In the genomic region with DNA sequence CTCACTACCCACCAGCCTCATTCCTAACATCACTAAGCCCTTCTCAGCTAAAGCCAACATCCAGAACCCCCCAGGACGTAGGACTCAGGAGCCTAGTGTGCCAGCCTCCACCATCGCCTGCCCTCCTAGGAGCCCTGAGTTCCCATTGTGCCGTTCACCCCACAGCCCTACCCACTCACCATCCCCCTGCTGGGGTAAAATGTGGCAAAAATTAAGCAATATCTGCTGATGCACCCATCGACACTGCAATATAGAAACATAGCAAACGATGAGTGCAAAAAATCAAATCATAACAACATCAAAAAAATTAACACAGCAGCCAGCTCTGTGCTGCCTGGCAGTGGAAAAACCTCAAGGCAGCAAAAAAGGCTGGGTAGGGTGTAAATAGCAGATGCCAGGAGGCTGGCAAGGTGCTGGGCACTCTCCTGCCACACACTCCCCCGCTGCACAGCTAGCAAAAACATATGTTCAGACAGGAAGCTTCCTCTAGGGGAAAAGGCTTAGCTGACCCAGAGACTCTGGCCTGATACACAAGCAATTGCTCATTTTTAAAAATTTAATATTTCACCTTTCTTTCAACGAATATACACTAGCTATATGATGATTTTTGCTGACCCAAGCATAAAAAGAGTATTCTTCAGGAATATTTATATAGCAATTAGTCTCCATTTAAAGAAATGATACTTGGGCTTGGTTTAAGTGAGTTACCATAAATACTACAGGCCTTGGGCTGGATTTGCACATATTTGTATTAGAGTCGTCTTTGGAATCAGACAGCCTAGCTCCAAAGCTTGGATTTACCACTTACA, we compare ENCODE assay signal across 21 cellular contexts. TPM values are rescaled to one million over a fixed set of nuclear protein-coding genes. Genes with fewer than 3 reads are reported as not detected.
DNase-seq lines count a peak whose midpoint lies in the region; FAIRE-seq and TF ChIP-seq lines count a peak whose summit lies in the region.
"Had no signal": no experiment of that assay in that cellular context is flagged by ENCODE, and none has a peak within 500 bp of the region (broad histone marks: within the 10 kb centered on the region; RNA-seq: fewer than 3 reads in every experiment).

No MANE protein-coding gene starts in this region.

- H3K27me3 ChIP-seq in HL-60 (ENCODE audit: insufficient read depth, poor library complexity, severe bottlenecking) (no peaks in the 10 kb centered on the region), H1 (replicated peaks in 1 of 4; ENCODE audit: control insufficient read depth in 3 of 4, extremely low read depth in 1 of 4, insufficient read depth in 3 of 4, low read length in 3 of 4) (no peaks in the 10 kb centered on the region; a peak in 1 of 7 replicates)
- H3K27me3 ChIP-seq: sigmoid colon, SJCRH30, uterus had no signal

- peaks cover 3 to 4% of the 10 kb centered on the region in 2 experiments for H4K20me1 ChIP-seq in H1 (replicated peaks in 1 of 2; ENCODE audit: control insufficient read depth in 1 of 2, insufficient read depth in 2 of 2, low read length in 2 of 2)

- TF ChIP-seq CTCF in CD14-positive monocyte (IDR thresholded peaks at IDR 0.05) = no peak
- TF ChIP-seq CTCF in HL-60 (IDR thresholded peaks at IDR 0.05; ENCODE audit: insufficient read depth, low read length) = no peak
- TF ChIP-seq CTCF in H1 (IDR thresholded peaks at IDR 0.05; ENCODE audit: control extremely low read depth in 1 of 3, insufficient read depth in 1 of 3, low read depth in 1 of 3, low read length in 3 of 3) = no peak

- H3K9ac ChIP-seq in H1 (replicated peaks in 1 of 4; ENCODE audit: extremely low read depth in 1 of 4, low read depth in 3 of 4, low read length in 3 of 4) = no peak overlapping the region

- no peak overlapping the region for H2BK15ac ChIP-seq in H1 (ENCODE audit: low read length)

- peaks cover 0 to 11% of the 10 kb centered on the region in 2 experiments; a peak in 2 of 4 replicates for H3K79me2 ChIP-seq in H1 (ENCODE audit: control insufficient read depth in 1 of 2, insufficient read depth in 2 of 2, low read length in 2 of 2)

- WGBS in H1 (ENCODE audit: extremely low coverage in 1 of 2, insufficient coverage in 1 of 2, insufficient read length in 1 of 2, insufficient replicate concordance in 2 of 2, low coverage in 1 of 2, low lambda C conversion rate in 2 of 2, missing lambda C conversion rate in 1 of 2), 2 experiments = 84% methylated on average over 8 of the region's 8 CpGs; no CpG with 5 or more reads in 1 of the 2 experiments

- intact Hi-C loops in CD14-positive monocyte (cut with micrococcal nuclease) = loop anchor here in 1 of 2 donors (5.0 kb wide), 1 partner anchor 37 kb away; no protein-coding TSS in a partner anchor

- TF ChIP-seq POLR2A in H1 (IDR thresholded peaks at IDR 0.05; ENCODE audit: control extremely low read depth in 1 of 2, low read depth in 2 of 2, low read length in 2 of 2) = no peak

- no peaks in the 10 kb centered on the region; a peak in 1 of 7 replicates for H3K4me1 ChIP-seq in H1 (replicated peaks in 1 of 4; ENCODE audit: control insufficient read depth in 3 of 4, insufficient read depth in 4 of 4, low read length in 3 of 4)
- H3K4me1 ChIP-seq: SJCRH30, uterus had no signal

- no peak overlapping the region for H4K91ac ChIP-seq in H1 (replicated peaks; ENCODE audit: insufficient read length, low read length)

- H3K4me3 ChIP-seq in HL-60 (replicated peaks; ENCODE audit: insufficient read depth, low read length) (no peak overlapping the region), H1 (ENCODE audit: extremely low read depth in 1 of 4, insufficient read depth in 2 of 4, low read depth in 3 of 4, low read length in 4 of 4) (no peak overlapping the region)
- H3K4me3 ChIP-seq: GM12878, sigmoid colon, SJCRH30, uterus had no signal

- H2BK12ac ChIP-seq in H1 (ENCODE audit: low read depth, low read length) = no peak overlapping the region

- no peak overlapping the region for H3K4ac ChIP-seq in H1 (replicated peaks; ENCODE audit: insufficient read length, low read depth, low read length)

- CTCF ChIA-PET in H1 (lab: Charles Lee; ENCODE audit: partially characterized antibody) = interaction anchor here (1.0 to 1.9 kb wide), 7 partner anchors 13 to 90 kb away, joined by 3 to 5 read pairs (median 3); no protein-coding TSS in a partner anchor

- H3K14ac ChIP-seq in H1 (ENCODE audit: insufficient read length) = no peak overlapping the region

- H3K23me2 ChIP-seq in H1 (ENCODE audit: low read depth, low read length) = no peaks in the 10 kb centered on the region; the same call in 1 of the 2 replicates

- peak overlapping the region; percentile 57 to 62 for H3K4me3 Mint-ChIP-seq in CD14-positive monocyte
- H3K4me3 Mint-ChIP-seq: activated CD4-positive, alpha-beta T cell treated with anti-CD3 and anti-CD28 coated beads, Interleukin-2, amount 10 ng/mL, durations not matched to agents 24 days and 14 days; central memory CD8-positive, alpha-beta T cell; effector memory CD8-positive, alpha-beta T cell; stimulated activated naive CD8-positive, alpha-beta T cell treated with anti-CD3 and anti-CD28 coated beads, Interleukin-15, Interleukin-2, amounts not matched to agents 100 ng/mL and 50 ng/mL, for 24 hours had no signal

- H4K8ac ChIP-seq in H1 (ENCODE audit: extremely low read depth, insufficient read depth, low read length) = peak overlapping the region; percentile 75; the same call in 1 of the 2 replicates

- peaks cover 8 to 12% of the 10 kb centered on the region in 2 donors for H3K36me3 Mint-ChIP-seq in CD14-positive monocyte

- no peak overlapping the region for H2BK5ac ChIP-seq in H1 (ENCODE audit: low read depth, low read length)

- no peak overlapping the region for H2AK5ac ChIP-seq in H1 (ENCODE audit: low read depth, low read length)

- H3K23ac ChIP-seq in H1 (ENCODE audit: insufficient read length) = no peak overlapping the region

- DNase-seq in CD14-positive monocyte (ENCODE audit: low spot score) (no peak), HL-60 (ENCODE audit: low read depth in 1 of 2, low spot score in 1 of 2) (peak; percentile 76 to 78), RPMI8226 (peak; percentile 17), H1 (ENCODE audit: low read depth in 1 of 2, low spot score in 2 of 2) (no peak), NCI-H1436 treated with DMSO at 0.1 percent for 48 hours (lab: John Stamatoyannopoulos, UW) (no peak), T-helper 9 cell (no peak), superior temporal gyrus (ENCODE audit: extremely low spot score) (no peak)
- DNase-seq: activated CD4-positive, alpha-beta T cell treated with anti-CD3 and anti-CD28 coated beads, Interleukin-2, amount 10 ng/mL, durations not matched to agents 24 days and 14 days; activated CD8-positive, alpha-beta memory T cell treated with anti-CD3 and anti-CD28 coated beads, Interleukin-2, amount 50 U/mL, for 48 hours; activated naive CD4-positive, alpha-beta T cell; effector memory CD8-positive, alpha-beta T cell; GDM1; glutamatergic neuron; NCI-H1694 treated with DMSO at 0.1 percent for 48 hours; NCI-H446; sigmoid colon; SJCRH30; uterus had no signal

- no peak overlapping the region for H2BK120ac ChIP-seq in H1 (replicated peaks; ENCODE audit: low read depth, low read length)

- no peak for TF ChIP-seq RAD21 in H1 (IDR thresholded peaks at IDR 0.05 in 1 of 2, conservative IDR thresholded peaks at IDR 0.05 in 1 of 2; ENCODE audit: low read depth in 2 of 2, low read length in 2 of 2)

- no peaks in the 10 kb centered on the region for H3K79me1 ChIP-seq in H1 (ENCODE audit: low read depth, low read length)

- no peaks in the 10 kb centered on the region for H3K27me3 Mint-ChIP-seq in CD14-positive monocyte (ENCODE audit: low read depth in 3 of 3)
- H3K27me3 Mint-ChIP-seq: activated CD4-positive, alpha-beta T cell treated with anti-CD3 and anti-CD28 coated beads, Interleukin-2, amount 10 ng/mL, durations not matched to agents 24 days and 14 days; central memory CD8-positive, alpha-beta T cell; effector memory CD8-positive, alpha-beta T cell; stimulated activated naive CD8-positive, alpha-beta T cell treated with anti-CD3 and anti-CD28 coated beads, Interleukin-15, Interleukin-2, amounts not matched to agents 100 ng/mL and 50 ng/mL, for 24 hours had no signal

- H3K4me2 ChIP-seq in H1 (ENCODE audit: insufficient read depth in 1 of 2, low read depth in 2 of 2, low read length in 2 of 2) = no peak overlapping the region

- no peaks in the 10 kb centered on the region for H3K9me3 Mint-ChIP-seq in CD14-positive monocyte
- H3K9me3 Mint-ChIP-seq: activated CD4-positive, alpha-beta T cell treated with anti-CD3 and anti-CD28 coated beads, Interleukin-2, amount 10 ng/mL, durations not matched to agents 24 days and 14 days; central memory CD8-positive, alpha-beta T cell; effector memory CD8-positive, alpha-beta T cell; stimulated activated naive CD8-positive, alpha-beta T cell treated with anti-CD3 and anti-CD28 coated beads, Interleukin-15, Interleukin-2, amounts not matched to agents 100 ng/mL and 50 ng/mL, for 24 hours had no signal

- no peak overlapping the region for H4K5ac ChIP-seq in H1 (ENCODE audit: insufficient read length, low read depth, low read length)

- H3K18ac ChIP-seq in H1 (ENCODE audit: extremely low read depth, low read length) = no peak overlapping the region

- H3K27ac Mint-ChIP-seq in CD14-positive monocyte = peak overlapping the region; percentile 70 to 93 (median 80)
- H3K27ac Mint-ChIP-seq: activated CD4-positive, alpha-beta T cell treated with anti-CD3 and anti-CD28 coated beads, Interleukin-2, amount 10 ng/mL, durations not matched to agents 24 days and 14 days; stimulated activated naive CD8-positive, alpha-beta T cell treated with anti-CD3 and anti-CD28 coated beads, Interleukin-15, Interleukin-2, amounts not matched to agents 100 ng/mL and 50 ng/mL, for 24 hours had no signal

- no peaks in the 10 kb centered on the region for H3K9me3 ChIP-seq in H1 (ENCODE audit: insufficient read depth in 2 of 2, low read depth in 1 of 2, low read length in 1 of 2)
- H3K9me3 ChIP-seq: sigmoid colon, SJCRH30, uterus had no signal

- POLR2A ChIA-PET in H1 (lab: Charles Lee; ENCODE audit: partially characterized antibody) = no interaction called here

- H3K36me3 ChIP-seq in H1 (ENCODE audit: control insufficient read depth in 2 of 4, insufficient read depth in 4 of 4, low read length in 3 of 4) = no peaks in the 10 kb centered on the region
- H3K36me3 ChIP-seq: sigmoid colon, SJCRH30, uterus had no signal

- no peak overlapping the region for H2AFZ ChIP-seq in H1 (ENCODE audit: low read length)

- no peak overlapping the region for H3K56ac ChIP-seq in H1 (replicated peaks; ENCODE audit: insufficient read length, low read depth, low read length)

- no peak for TF ChIP-seq EP300 in H1 (IDR thresholded peaks at IDR 0.05; ENCODE audit: borderline replicate concordance in 1 of 2, low read depth in 2 of 2, low read length in 2 of 2)

- no peak overlapping the region for H2BK20ac ChIP-seq in H1 (ENCODE audit: low read length)

- H3K4me1 Mint-ChIP-seq in CD14-positive monocyte = peaks cover 70% of the 10 kb centered on the region

- H3K27ac ChIP-seq in HL-60 (replicated peaks) = peak overlapping the region; percentile 66
- H3K27ac ChIP-seq in H1 (ENCODE audit: low read depth, low read length) = no peak overlapping the region
- H3K27ac ChIP-seq: SJCRH30, uterus had no signal

- no peak for FAIRE-seq in H1 (lab: Jason Lieb, UNC)
- FAIRE-seq: GM12878 had no signal

RNA-seq across cellular contexts. Expression of a gene that starts 33.8 kb away (rescaled TPM):
- polyA plus RNA-seq in CD14-positive monocyte (1 to 10 TPM in 1 of 2 donors, under 1 TPM in 1; 0.64 to 1.1 TPM), H1 (2011; rRNA removed) (15.5 and 20.8 TPM in 2 replicates)
- 16.0 and 19.2 TPM in 2 replicates for total RNA-seq in H1 (2021; fragmentation: NEBNext Ultra II Directional; extraction: Animal tissue kit (Norgen Biotek cat#: 25700))
- 9.2 TPM for polyA plus RNA-seq in H1 (2011; cell fraction: cytosol; rRNA removed)
- polyA plus RNA-seq in H1 (2011; cell fraction: nucleus; rRNA removed) = 35.9 TPM
- polyA plus RNA-seq in H1 (2012, experiment 1 of 2) = 6.6 to 9.0 TPM (median 7.2 TPM) in 4 replicates
- 0.45 TPM for polyA plus RNA-seq in H1 (2012, experiment 2 of 2)
- 6.9 TPM for polyA plus RNA-seq in H1 (2013, experiment 1 of 2)
- 6.1 TPM for polyA plus RNA-seq in H1 (2013, experiment 2 of 2)
- 58.7 and 59.5 TPM in 2 replicates for polyA minus RNA-seq in H1 (2011; rRNA and poly(A)+ RNA removed)
- polyA minus RNA-seq in H1 (2011; cell fraction: cytosol; rRNA and poly(A)+ RNA removed) = 25.2 TPM
- 20.4 TPM for polyA minus RNA-seq in H1 (2011; cell fraction: nucleus; rRNA and poly(A)+ RNA removed)

Comparison
In these comparisons a context has a peak if more than half of its experiments do, and no peak if none do; other contexts are left out.
1. DNase-seq: peak in HL-60 (2 of 2) and RPMI8226 (single experiment); none in CD14-positive monocyte (single experiment), H1 (0 of 2), NCI-H1436 treated with DMSO at 0.1 percent for 48 hours (single experiment), T-helper 9 cell (single experiment) and superior temporal gyrus (single experiment).